In genomic region chr14:57038689-57039088, GRCh38 we compare ENCODE assay signal across 21 cellular contexts.
DNase-seq lines count a peak whose midpoint lies in the region; ATAC-seq and TF ChIP-seq lines count a peak whose summit lies in the region.
"Had no signal": no experiment of that assay in that cellular context is flagged by ENCODE, and none has a peak within 500 bp of the region (broad histone marks: within the 10 kb centered on the region; RNA-seq: fewer than 3 reads in every experiment).

No MANE protein-coding gene starts in this region.

- H3K9me3 Mint-ChIP-seq in IgD-negative memory B cell (peaks cover 9 to 13% (median 11%) of the 10 kb centered on the region in 3 donors), activated B cell treated with CpG ODN at 0.5 μM for 24 hours (peaks cover 9% of the 10 kb centered on the region), nephron progenitor cell (no peaks in the 10 kb centered on the region)
- H3K9me3 Mint-ChIP-seq: T-helper 2 cell treated with Interferon-gamma antibody and Interleukin-4, amounts not matched to agents 5 μg/mL and 100 μg/mL, for 36 hours had no signal

- peak overlapping the region; percentile 16 to 91 (median 79) for H3K27ac Mint-ChIP-seq in IgD-negative memory B cell
- peak overlapping the region; percentile 30 for H3K27ac Mint-ChIP-seq in activated B cell treated with CpG ODN at 0.5 μM for 24 hours
- no peak overlapping the region for H3K27ac Mint-ChIP-seq in nephron progenitor cell
- H3K27ac Mint-ChIP-seq: activated CD4-positive, alpha-beta T cell treated with anti-CD3 and anti-CD28 coated beads for 36 hours; T-helper 2 cell treated with Interferon-gamma antibody and Interleukin-4, amounts not matched to agents 5 μg/mL and 100 μg/mL, for 36 hours had no signal

- H3K27me3 Mint-ChIP-seq in IgD-negative memory B cell, result peaks cover 7% of the 10 kb centered on the region
- H3K27me3 Mint-ChIP-seq in activated B cell treated with CpG ODN at 0.5 μM for 24 hours, result peaks cover 1% of the 10 kb centered on the region
- peaks cover 4% of the 10 kb centered on the region for H3K27me3 Mint-ChIP-seq in nephron progenitor cell (ENCODE audit: low read depth, poor library complexity)

- H3K27ac ChIP-seq in vagina, result no peak overlapping the region
- H3K27ac ChIP-seq: coronary artery, uterus had no signal

- no peaks in the 10 kb centered on the region for H3K36me3 ChIP-seq in vagina
- H3K36me3 ChIP-seq: uterus had no signal

- DNase-seq in activated B cell treated with CpG ODN at 0.5 μM for 24 hours (no peak), DMS79 treated with DMSO at 0.1 percent for 48 hours (lab: John Stamatoyannopoulos, UW) (no peak), nephron progenitor cell (no peak), vagina (ENCODE audit: extremely low spot score in 2 of 2) (no peak), omental fat pad (ENCODE audit: low spot score) (no peak)
- DNase-seq: activated CD4-positive, alpha-beta T cell treated with anti-CD3 and anti-CD28 coated beads for 36 hours; activated CD8-positive, alpha-beta memory T cell treated with anti-CD3 and anti-CD28 coated beads, Interleukin-2, amount 50 U/mL, for 48 hours; activated naive CD4-positive, alpha-beta T cell; GF-D8; H7; left ventricle myocardium superior; NCI-H2029 treated with DMSO at 0.1 percent for 48 hours; NCI-H82; stimulated activated naive CD4-positive, alpha-beta T cell treated with Interleukin-2 at 50 U/mL for 16 hours; uterus had no signal

- H3K4me1 Mint-ChIP-seq in IgD-negative memory B cell, result peaks cover 13 to 20% (median 14%) of the 10 kb centered on the region in 3 donors
- H3K4me1 Mint-ChIP-seq in activated B cell treated with CpG ODN at 0.5 μM for 24 hours, result peaks cover 19% of the 10 kb centered on the region
- no peaks in the 10 kb centered on the region for H3K4me1 Mint-ChIP-seq in nephron progenitor cell
- H3K4me1 Mint-ChIP-seq: activated CD4-positive, alpha-beta T cell treated with anti-CD3 and anti-CD28 coated beads for 36 hours had no signal

- H3K4me1 ChIP-seq in vagina, result no peaks in the 10 kb centered on the region
- H3K4me1 ChIP-seq: uterus had no signal

- no peak overlapping the region for H3K4me3 ChIP-seq in vagina
- H3K4me3 ChIP-seq: coronary artery, uterus had no signal

- intact Hi-C loops in activated B cell treated with CpG ODN at 0.5 μM for 24 hours (cut with micrococcal nuclease), result no loop called here
- intact Hi-C loops in vagina (cut with DNase I), result no loop called here

- CTCF ChIA-PET in activated B cell treated with CpG ODN at 0.5 μM for 24 hours (lab: Charles Lee), result no interaction called here

- H3K4me3 Mint-ChIP-seq in IgD-negative memory B cell (peak overlapping the region; percentile 9 to 85 (median 54)), activated B cell treated with CpG ODN at 0.5 μM for 24 hours (peak overlapping the region; percentile 56), nephron progenitor cell (no peak overlapping the region)
- H3K4me3 Mint-ChIP-seq: activated CD4-positive, alpha-beta T cell treated with anti-CD3 and anti-CD28 coated beads for 36 hours; T-helper 2 cell treated with Interferon-gamma antibody and Interleukin-4, amounts not matched to agents 5 μg/mL and 100 μg/mL, for 36 hours had no signal

- POLR2A ChIA-PET in activated B cell treated with CpG ODN at 0.5 μM for 24 hours (lab: Charles Lee), result interaction anchor here (0.6 to 1.0 kb wide), 2 partner anchors 28 to 459 kb away, joined by 4 read pairs; partner anchors contain the start of gene TMEM260

- TF ChIP-seq POLR2A in vagina (IDR thresholded peaks at IDR 0.05), result no peak

- H3K27me3 ChIP-seq in vagina, result no peaks in the 10 kb centered on the region
- H3K27me3 ChIP-seq: uterus had no signal

- peak; percentile 92 for ATAC-seq in GM18502 (IDR thresholded peaks at IDR 0.05; ENCODE audit: poor library complexity, unreplicated experiment)
- ATAC-seq in HG02623 (IDR thresholded peaks at IDR 0.05; ENCODE audit: unreplicated experiment), result peak; percentile 66
- ATAC-seq in activated B cell treated with CpG ODN at 0.5 μM for 24 hours (ENCODE audit: low read depth), result peak; percentile 87
- ATAC-seq in omental fat pad (ENCODE audit: low FRiP score), result no peak
- ATAC-seq: activated CD4-positive, alpha-beta T cell treated with anti-CD3 and anti-CD28 coated beads for 36 hours; left ventricle myocardium superior; Right ventricle myocardium inferior had no signal

- no peaks in the 10 kb centered on the region for H3K9me3 ChIP-seq in vagina
- H3K9me3 ChIP-seq: uterus had no signal

- TF ChIP-seq CTCF in activated B cell treated with CpG ODN at 0.5 μM for 24 hours (IDR thresholded peaks at IDR 0.05) (no peak), nephron progenitor cell (IDR thresholded peaks at IDR 0.05) (no peak), vagina (IDR thresholded peaks at IDR 0.05) (no peak), omental fat pad (IDR thresholded peaks at IDR 0.05) (no peak)

- peaks cover 3% of the 10 kb centered on the region for H3K36me3 Mint-ChIP-seq in IgD-negative memory B cell
- H3K36me3 Mint-ChIP-seq in activated B cell treated with CpG ODN at 0.5 μM for 24 hours (ENCODE audit: low read depth), result no peaks in the 10 kb centered on the region
- no peaks in the 10 kb centered on the region for H3K36me3 Mint-ChIP-seq in nephron progenitor cell (ENCODE audit: low read depth)
